Comparison of ENCODE assay signal across 8 cellular contexts in genomic region chr18:48800877-48801727, GRCh38.
A peak's percentile ranks its signal among the peaks of the same experiment; 100 is the strongest.
DNase-seq lines count a peak whose midpoint lies in the region; ATAC-seq and TF ChIP-seq lines count a peak whose summit lies in the region.

No MANE protein-coding gene starts in this region.

- H3K4me3 Mint-ChIP-seq in stimulated activated naive B cell treated with anti-CD40 and anti-IgM and Interleukin-4, amounts not matched to agents 10 μg/mL and 1 μg/mL and 100 μg/mL, for 72 hours = peak overlapping the region; percentile 61 to 63

- no peak overlapping the region for H3K9ac ChIP-seq in colonic mucosa (ENCODE audit: low read depth in 2 of 2, low read length in 2 of 2)

- no peak overlapping the region for H3K4me3 ChIP-seq in colonic mucosa

- TF ChIP-seq CTCF in colonic mucosa (IDR thresholded peaks at IDR 0.05) = no peak

- no peaks in the 10 kb centered on the region for H3K27me3 ChIP-seq in colonic mucosa

- peak; percentile 12 for DNase-seq in stimulated activated CD4-positive, alpha-beta T cell treated with anti-CD3 and anti-CD28 coated beads, Interleukin-1b, Interleukin-23, amount 100 ng/mL, for 48 hours
- DNase-seq in stimulated activated CD4-positive, alpha-beta T cell treated with anti-CD3 and anti-CD28 coated beads, Interleukin-4, amount 100 ng/mL, for 1 hour = no peak
- DNase-seq in colonic mucosa (peak; percentile 18), SHP77 (lab: John Stamatoyannopoulos, UW) (no peak), dermis blood vessel endothelial cell (no peak)
- DNase-seq in stimulated activated naive B cell treated with anti-CD40 and anti-IgM and Interleukin-4, amounts not matched to agents 10 μg/mL and 1 μg/mL and 100 μg/mL, for 72 hours = peak; percentile 87

- H3K36me3 Mint-ChIP-seq in stimulated activated naive B cell treated with anti-CD40 and anti-IgM and Interleukin-4, amounts not matched to agents 10 μg/mL and 1 μg/mL and 100 μg/mL, for 72 hours = peaks cover 11 to 22% of the 10 kb centered on the region in 2 donors

- ATAC-seq in HG03280 (IDR thresholded peaks at IDR 0.05; ENCODE audit: unreplicated experiment) (peak; percentile 47), HG03139 (IDR thresholded peaks at IDR 0.05; ENCODE audit: unreplicated experiment) (no peak)
- peak; percentile 92 to 93 for ATAC-seq in stimulated activated naive B cell treated with anti-CD40 and anti-IgM and Interleukin-4, amounts not matched to agents 10 μg/mL and 1 μg/mL and 100 μg/mL, for 72 hours (replicated peaks)

- H3K9me3 Mint-ChIP-seq in stimulated activated naive B cell treated with anti-CD40 and anti-IgM and Interleukin-4, amounts not matched to agents 10 μg/mL and 1 μg/mL and 100 μg/mL, for 72 hours = peaks cover 0 to 4% of the 10 kb centered on the region in 2 donors

- H3K36me3 ChIP-seq in colonic mucosa = no peaks in the 10 kb centered on the region

- peak overlapping the region; percentile 34 for H3K27ac ChIP-seq in colonic mucosa

- peaks cover 10% of the 10 kb centered on the region for H3K4me1 ChIP-seq in colonic mucosa

- H3K27me3 Mint-ChIP-seq in stimulated activated naive B cell treated with anti-CD40 and anti-IgM and Interleukin-4, amounts not matched to agents 10 μg/mL and 1 μg/mL and 100 μg/mL, for 72 hours = no peaks in the 10 kb centered on the region

- no peaks in the 10 kb centered on the region for H3K9me3 ChIP-seq in colonic mucosa

- peak overlapping the region; percentile 98 for H3K27ac Mint-ChIP-seq in stimulated activated naive B cell treated with anti-CD40 and anti-IgM and Interleukin-4, amounts not matched to agents 10 μg/mL and 1 μg/mL and 100 μg/mL, for 72 hours

- H3K4me1 Mint-ChIP-seq in stimulated activated naive B cell treated with anti-CD40 and anti-IgM and Interleukin-4, amounts not matched to agents 10 μg/mL and 1 μg/mL and 100 μg/mL, for 72 hours = peaks cover 70 to 95% of the 10 kb centered on the region in 2 donors

- intact Hi-C loops in colonic mucosa (cut with DNase I) = no loop called here

Comparison
In these comparisons a context has a peak if more than half of its experiments do, and no peak if none do; other contexts are left out.
1. DNase-seq: peak in stimulated activated CD4-positive, alpha-beta T cell treated with anti-CD3 and anti-CD28 coated beads, Interleukin-1b, Interleukin-23, amount 100 ng/mL, for 48 hours (single experiment), colonic mucosa (single experiment) and stimulated activated naive B cell treated with anti-CD40 and anti-IgM and Interleukin-4, amounts not matched to agents 10 μg/mL and 1 μg/mL and 100 μg/mL, for 72 hours (single experiment); none in stimulated activated CD4-positive, alpha-beta T cell treated with anti-CD3 and anti-CD28 coated beads, Interleukin-4, amount 100 ng/mL, for 1 hour (single experiment), SHP77 (0 of 2) and dermis blood vessel endothelial cell (single experiment).